Comparison of ENCODE assay signal across 1 cellular context in the genomic region with DNA sequence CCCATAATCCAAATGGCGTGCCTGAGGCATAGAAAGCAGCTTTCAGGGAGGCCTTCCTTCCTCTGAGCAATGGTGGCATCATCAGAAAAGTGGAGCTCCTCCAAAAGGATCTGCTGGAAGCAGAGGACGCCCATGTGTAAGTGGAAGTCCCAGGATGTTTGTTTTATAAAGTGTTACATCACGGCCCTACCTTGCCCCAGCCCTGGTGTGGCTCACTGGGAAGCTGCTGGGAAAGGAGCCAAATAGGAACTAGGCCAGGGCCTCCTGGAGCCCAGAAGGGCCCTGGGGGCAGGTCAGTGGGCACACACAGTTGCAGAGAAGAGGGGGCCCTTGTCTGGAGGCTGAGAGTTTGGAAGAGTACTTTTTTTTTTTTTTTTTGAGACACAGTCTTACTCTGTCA.
TF ChIP-seq lines count a peak whose summit lies in the region.

No MANE protein-coding gene starts in this region.

TF ChIP-seq in A549, 52 proteins besides CTCF, POLR2A, EP300 and RAD21 (continued from another document):
- peak; percentile 86 for TF ChIP-seq MAX (IDR thresholded peaks at IDR 0.05)
- no peak for TF ChIP-seq NR3C1 (IDR thresholded peaks at IDR 0.05)
- TF ChIP-seq PHF8 (IDR thresholded peaks at IDR 0.05; ENCODE audit: borderline replicate concordance, low read depth): no peak
- peak; percentile 92; a peak in 4 of 5 replicates for TF ChIP-seq JUN (IDR thresholded peaks at IDR 0.05)
- no peak for TF ChIP-seq HOXA7 (CRISPR knock-in tag; IDR thresholded peaks at IDR 0.05)
- peak; percentile 73 for TF ChIP-seq HES2 (IDR thresholded peaks at IDR 0.05)
- peak; percentile 74; the same call in 1 of the 2 replicates for TF ChIP-seq GATA3 (IDR thresholded peaks at IDR 0.05; ENCODE audit: borderline replicate concordance)
- peak; percentile 86 to 93 for TF ChIP-seq CEBPB (IDR thresholded peaks at IDR 0.05)
